26 cellular contexts compared by ENCODE assay signal in genomic region chr12:11134300-11134699, GRCh38. TPM values are rescaled to one million over a fixed set of nuclear protein-coding genes. Genes with fewer than 3 reads are reported as not detected.
DNase-seq lines count a peak whose midpoint lies in the region; ATAC-seq and TF ChIP-seq lines count a peak whose summit lies in the region.
"Had no signal": no experiment of that assay in that cellular context is flagged by ENCODE, and none has a peak within 500 bp of the region (broad histone marks: within the 10 kb centered on the region; RNA-seq: fewer than 3 reads in every experiment).

Gene TAS2R30 (minus strand): TSS chr12:11134644. CDS start chr12:11134244, 400 bp downstream.

- TF ChIP-seq CTCF in CD4-positive, alpha-beta T cell (IDR thresholded peaks at IDR 0.05): no peak

- H3K27me3 Mint-ChIP-seq in T-helper 17 cell: no peaks in the 10 kb centered on the region
- no peaks in the 10 kb centered on the region for H3K27me3 Mint-ChIP-seq in CD4-positive, alpha-beta T cell
- H3K27me3 Mint-ChIP-seq: stimulated activated naive CD8-positive, alpha-beta T cell treated with anti-CD3 and anti-CD28 coated beads, Interleukin-15, Interleukin-2, amounts not matched to agents 100 ng/mL and 50 ng/mL, for 24 hours had no signal

- peak within 1 kb of the TSS; percentile 74 for H3K27ac Mint-ChIP-seq in T-helper 17 cell
- H3K27ac Mint-ChIP-seq in CD4-positive, alpha-beta T cell: no peak within 1 kb of the TSS
- H3K27ac Mint-ChIP-seq: stimulated activated naive CD8-positive, alpha-beta T cell treated with anti-CD3 and anti-CD28 coated beads, Interleukin-15, Interleukin-2, amounts not matched to agents 100 ng/mL and 50 ng/mL, for 24 hours had no signal

- no peak within 1 kb of the TSS for H3K4me3 Mint-ChIP-seq in T-helper 17 cell
- no peak within 1 kb of the TSS for H3K4me3 Mint-ChIP-seq in CD4-positive, alpha-beta T cell
- H3K4me3 Mint-ChIP-seq: natural killer cell; stimulated activated naive CD8-positive, alpha-beta T cell treated with anti-CD3 and anti-CD28 coated beads, Interleukin-15, Interleukin-2, amounts not matched to agents 100 ng/mL and 50 ng/mL, for 24 hours had no signal

- H3K27me3 ChIP-seq in CD4-positive, alpha-beta T cell (ENCODE audit: control insufficient read depth, insufficient read depth, low read length): no peaks in the 10 kb centered on the region
- H3K27me3 ChIP-seq: BE2C, esophagus muscularis mucosa, upper lobe of left lung had no signal

- H3K9me3 ChIP-seq in T-helper 17 cell (ENCODE audit: control insufficient read depth, low read length, poor library complexity, severe bottlenecking): no peaks in the 10 kb centered on the region
- no peaks in the 10 kb centered on the region for H3K9me3 ChIP-seq in CD4-positive, alpha-beta T cell (ENCODE audit: control insufficient read depth, low read length)
- H3K9me3 ChIP-seq: BE2C, Caco-2, esophagus muscularis mucosa, HAP-1, upper lobe of left lung had no signal

- H3K27ac ChIP-seq in CD4-positive, alpha-beta T cell (ENCODE audit: low read depth, low read length): no peak within 1 kb of the TSS
- H3K27ac ChIP-seq: esophagus muscularis mucosa, upper lobe of left lung had no signal

- DNase-seq in NCI-H446 treated with DMSO at 0.1 percent for 48 hours (lab: John Stamatoyannopoulos, UW) (peak; percentile 4), NCI-H446 (lab: John Stamatoyannopoulos, UW) (no peak), T-helper 17 cell (no peak), fibroblast of peridontal ligament (ENCODE audit: extremely low read depth) (peak; percentile 9), superior temporal gyrus (ENCODE audit: extremely low spot score) (peak; percentile 30)
- DNase-seq in CD4-positive, alpha-beta T cell: no peak
- DNase-seq in stimulated activated CD4-positive, alpha-beta T cell treated with anti-CD3 and anti-CD28 coated beads, Interleukin-2, amount 100 ng/mL, for 24 hours: no peak
- DNase-seq: activated CD4-positive, alpha-beta T cell treated with anti-CD3 and anti-CD28 coated beads, Interleukin-2, amount 50 U/mL, for 1 hour; aorta; BE2C; Caco-2; effector memory CD4-positive, alpha-beta T cell; glutamatergic neuron; left cardiac atrium; mesendoderm; natural killer cell; NCI-H1417 treated with DMSO at 0.1 percent for 48 hours; stimulated activated CD4-positive, alpha-beta T cell treated with anti-CD3 and anti-CD28 coated beads, Interleukin-1b, Interleukin-23, amount 100 ng/mL, for 48 hours; SW 1271; upper lobe of left lung had no signal

- intact Hi-C loops in CD4-positive, alpha-beta T cell (cut with DNase I, micrococcal nuclease): no loop called here

- H3K4me1 Mint-ChIP-seq in T-helper 17 cell: peaks cover 26% of the 10 kb centered on the region
- H3K4me1 Mint-ChIP-seq in CD4-positive, alpha-beta T cell (ENCODE audit: low read depth): peaks cover 51% of the 10 kb centered on the region

- no peak for ATAC-seq in T-helper 17 cell
- ATAC-seq in HG02571 (IDR thresholded peaks at IDR 0.05; ENCODE audit: unreplicated experiment): no peak
- ATAC-seq in CD4-positive, alpha-beta T cell (ENCODE audit: poor library complexity): no peak
- ATAC-seq: HepG2, left cardiac atrium, natural killer cell, Right ventricle myocardium inferior had no signal

- CTCF ChIA-PET in CD4-positive, alpha-beta T cell (lab: Charles Lee): no interaction called here

- H3K9me3 Mint-ChIP-seq in CD4-positive, alpha-beta T cell: no peaks in the 10 kb centered on the region
- H3K9me3 Mint-ChIP-seq: natural killer cell; stimulated activated naive CD8-positive, alpha-beta T cell treated with anti-CD3 and anti-CD28 coated beads, Interleukin-15, Interleukin-2, amounts not matched to agents 100 ng/mL and 50 ng/mL, for 24 hours had no signal

- POLR2A ChIA-PET in CD4-positive, alpha-beta T cell (lab: Charles Lee): no interaction called here

- peaks cover 2% of the 10 kb centered on the region for H3K36me3 Mint-ChIP-seq in T-helper 17 cell (ENCODE audit: low read depth)
- H3K36me3 Mint-ChIP-seq in CD4-positive, alpha-beta T cell (ENCODE audit: low read depth): peaks cover 42% of the 10 kb centered on the region
- H3K36me3 Mint-ChIP-seq: natural killer cell had no signal

RNA-seq across cellular contexts. Expression of gene TAS2R30, which starts in this region (rescaled TPM):
- 1 to 10 TPM; 4.9 to 6.6 TPM for total RNA-seq in T-helper 17 cell
- total RNA-seq in CD4-positive, alpha-beta T cell: 1 to 10 TPM; 4.9 to 5.6 TPM

Comparison
In these comparisons a context has a peak if more than half of its experiments do, and no peak if none do; other contexts are left out.
1. DNase-seq: peak in NCI-H446 treated with DMSO at 0.1 percent for 48 hours (single experiment), fibroblast of peridontal ligament (single experiment) and superior temporal gyrus (single experiment); none in NCI-H446 (0 of 2), T-helper 17 cell (0 of 3), CD4-positive, alpha-beta T cell (0 of 10) and stimulated activated CD4-positive, alpha-beta T cell treated with anti-CD3 and anti-CD28 coated beads, Interleukin-2, amount 100 ng/mL, for 24 hours (0 of 2).